24 cellular contexts compared by ENCODE assay signal in the genomic region with DNA sequence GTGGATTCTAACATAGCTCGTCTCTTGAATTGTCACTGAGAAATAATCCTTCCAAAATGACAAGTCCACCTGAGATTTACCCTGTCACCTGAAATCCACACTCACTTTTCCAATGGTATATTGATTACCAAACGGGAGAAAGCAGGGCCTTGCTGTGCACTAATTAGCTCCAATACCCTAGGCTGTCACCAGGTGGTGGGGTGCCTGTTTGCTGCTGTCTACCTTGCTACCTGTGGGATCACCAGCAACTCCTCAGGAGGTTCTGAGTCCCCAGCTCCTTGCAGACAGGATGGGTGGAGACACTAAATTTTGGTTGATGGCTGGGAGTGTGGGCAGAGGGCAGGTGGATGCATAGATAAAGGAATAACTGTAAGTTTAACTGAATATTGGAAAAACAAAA.
DNase-seq lines count a peak whose midpoint lies in the region; ATAC-seq and TF ChIP-seq lines count a peak whose summit lies in the region.
"Had no signal": no experiment of that assay in that cellular context is flagged by ENCODE, and none has a peak within 500 bp of the region (broad histone marks: within the 10 kb centered on the region; RNA-seq: fewer than 3 reads in every experiment).

No MANE protein-coding gene starts in this region.

- no peak overlapping the region for H3K27ac Mint-ChIP-seq in T-cell
- H3K27ac Mint-ChIP-seq: activated B cell treated with CpG ODN at 0.5 μM for 24 hours; activated CD4-positive, alpha-beta memory T cell treated with anti-CD3 and anti-CD28 coated beads, Interleukin-2, amount 10 ng/mL, durations not matched to agents 7 days and 5 days; dendritic cell treated with granulocyte-macrophage colony-stimulating factor and Interleukin-4, amounts not matched to agents 40 ng/mL and 50 ng/mL, for 4 days; HFFc6; nephron had no signal

- H3K9me1 ChIP-seq in IMR-90 (ENCODE audit: insufficient read depth, low read length), result peaks cover 8% of the 10 kb centered on the region; the same call in 1 of the 2 replicates

- no peak overlapping the region for H3K4me2 ChIP-seq in IMR-90 (ENCODE audit: low read depth, low read length)

- no peaks in the 10 kb centered on the region for H4K20me1 ChIP-seq in IMR-90 (ENCODE audit: insufficient read depth, low read length)

- H2AK5ac ChIP-seq in IMR-90 (ENCODE audit: low read depth, low read length), result peak overlapping the region; percentile 58

- H3K36me3 ChIP-seq in IMR-90 (ENCODE audit: control insufficient read depth, insufficient read depth, low read length) (no peaks in the 10 kb centered on the region), brain microvascular endothelial cell (replicated peaks) (no peaks in the 10 kb centered on the region), right lobe of liver (no peaks in the 10 kb centered on the region)
- H3K36me3 ChIP-seq: prostate gland, tibial artery had no signal

- intact Hi-C loops in IMR-90 (cut with micrococcal nuclease), result no loop called here
- intact Hi-C loops in right lobe of liver (cut with DNase I), result no loop called here

- peak overlapping the region; percentile 72 for H4K91ac ChIP-seq in IMR-90 (ENCODE audit: insufficient read depth, low read depth, low read length)

- no peak overlapping the region for H3K23ac ChIP-seq in IMR-90 (ENCODE audit: low read depth, low read length)

- no peak overlapping the region for H4K8ac ChIP-seq in IMR-90 (ENCODE audit: low read depth in 2 of 2, low read length in 2 of 2)

- DNase-seq in GM12864 (ENCODE audit: low read depth) (no peak), IMR-90 (no peak), brain microvascular endothelial cell (no peak), right lobe of liver (no peak), NCI-H226 (no peak), DMS153 treated with DMSO at 0.1 percent for 48 hours (lab: John Stamatoyannopoulos, UW; ENCODE audit: unreplicated experiment) (no peak), T-cell (no peak)
- DNase-seq: activated B cell treated with CpG ODN at 0.5 μM for 24 hours; activated CD4-positive, alpha-beta memory T cell treated with anti-CD3 and anti-CD28 coated beads, Interleukin-2, amount 10 ng/mL, durations not matched to agents 7 days and 5 days; activated naive CD4-positive, alpha-beta T cell; activated T-cell treated with anti-CD3 and anti-CD28 coated beads, Interleukin-2, amount 50 U/mL, for 1 hour; amygdala; HFFc6; hippocampal formation; KG1; NCI-H2029; stimulated activated naive CD4-positive, alpha-beta T cell treated with Interleukin-2 at 50 U/mL for 16 hours; tibial artery had no signal

- no peak overlapping the region for H3K9ac ChIP-seq in IMR-90 (ENCODE audit: low read depth, low read length)

- no peaks in the 10 kb centered on the region for H3K79me1 ChIP-seq in IMR-90 (ENCODE audit: low read depth in 1 of 2, low read length in 2 of 2)

- H3K27ac ChIP-seq in IMR-90 (ENCODE audit: insufficient read depth, low read length), result no peak overlapping the region
- no peak overlapping the region for H3K27ac ChIP-seq in brain microvascular endothelial cell
- no peak overlapping the region for H3K27ac ChIP-seq in right lobe of liver
- H3K27ac ChIP-seq: prostate gland, SK-N-MC, tibial artery had no signal

- H3K4me1 Mint-ChIP-seq in T-cell, result no peaks in the 10 kb centered on the region
- H3K4me1 Mint-ChIP-seq: activated B cell treated with CpG ODN at 0.5 μM for 24 hours; activated CD4-positive, alpha-beta memory T cell treated with anti-CD3 and anti-CD28 coated beads, Interleukin-2, amount 10 ng/mL, durations not matched to agents 7 days and 5 days; CD4-positive, CD25-positive, alpha-beta regulatory T cell had no signal

- peak overlapping the region; percentile 50 for H2BK20ac ChIP-seq in IMR-90 (ENCODE audit: low read depth, low read length)

- H2BK5ac ChIP-seq in IMR-90 (ENCODE audit: low read depth, low read length, poor library complexity, severe bottlenecking), result no peak overlapping the region

- TF ChIP-seq CTCF in GM12864 (IDR thresholded peaks at IDR 0.05; ENCODE audit: low read depth, low read length, missing control alignments), result peak; percentile 39
- no peak for TF ChIP-seq CTCF in IMR-90 (conservative IDR thresholded peaks at IDR 0.05; ENCODE audit: low read depth, low read length)
- peak; percentile 11 for TF ChIP-seq CTCF in brain microvascular endothelial cell (IDR thresholded peaks at IDR 0.05; ENCODE audit: low read depth, low read length, missing control alignments)
- TF ChIP-seq CTCF in right lobe of liver (IDR thresholded peaks at IDR 0.05), result peak in 3 of 4 donors; percentile 14 to 34 (median 24)

- H3K4me1 ChIP-seq in IMR-90 (ENCODE audit: control insufficient read depth, insufficient read depth, low read length), result peaks cover 7% of the 10 kb centered on the region
- H3K4me1 ChIP-seq in right lobe of liver, result no peaks in the 10 kb centered on the region
- H3K4me1 ChIP-seq: prostate gland, tibial artery had no signal

- POLR2A ChIA-PET in IMR-90 (lab: Charles Lee; ENCODE audit: unreplicated experiment), result no interaction called here
- POLR2A ChIA-PET in T-cell (lab: Charles Lee), result no interaction called here

- dilution Hi-C loops in IMR-90 (cut with HindIII; ENCODE audit: low sequenced_read_pairs, unreplicated experiment), result no loop called here

- no peak overlapping the region for H2AFZ ChIP-seq in IMR-90 (replicated peaks; ENCODE audit: low read length, poor library complexity)

- CTCF ChIA-PET in IMR-90 (lab: Yijun Ruan, JAX), result no interaction called here
- CTCF ChIA-PET in T-cell (lab: Charles Lee), result no interaction called here

- H4K5ac ChIP-seq in IMR-90 (ENCODE audit: low read depth, low read length), result no peak overlapping the region

- peaks cover 8% of the 10 kb centered on the region in 2 donors for H3K27me3 Mint-ChIP-seq in T-cell

- in situ Hi-C loops in IMR-90 (cut with MboI; ENCODE audit: low sequenced_read_pairs) (no loop called here), brain microvascular endothelial cell (cut with HindIII; ENCODE audit: low pct_ligation_motif_present, low sequenced_read_pairs) (no loop called here)

- no peak overlapping the region for H3K4me3 Mint-ChIP-seq in T-cell
- H3K4me3 Mint-ChIP-seq: activated B cell treated with CpG ODN at 0.5 μM for 24 hours; activated CD4-positive, alpha-beta memory T cell treated with anti-CD3 and anti-CD28 coated beads, Interleukin-2, amount 10 ng/mL, durations not matched to agents 7 days and 5 days; CD4-positive, CD25-positive, alpha-beta regulatory T cell; dendritic cell treated with granulocyte-macrophage colony-stimulating factor and Interleukin-4, amounts not matched to agents 40 ng/mL and 50 ng/mL, for 4 days; HFFc6; nephron had no signal

- H3K36me3 Mint-ChIP-seq in T-cell, result no peaks in the 10 kb centered on the region
- H3K36me3 Mint-ChIP-seq: CD4-positive, CD25-positive, alpha-beta regulatory T cell had no signal

- TF ChIP-seq POLR2A in IMR-90 (IDR thresholded peaks at IDR 0.05; ENCODE audit: low read depth, low read length), result no peak
- no peak for TF ChIP-seq POLR2A in right lobe of liver (IDR thresholded peaks at IDR 0.05)

- no TSS peak for BruUV-seq in IMR-90 (replicated peaks; lab: Mats Ljungman, UMichigan)

- no peak for TF ChIP-seq RAD21 in IMR-90 (IDR thresholded peaks at IDR 0.05; ENCODE audit: low read length)

- H3K4me3 ChIP-seq in GM12864 (ENCODE audit: low read depth, low read length), result no peak overlapping the region
- H3K4me3 ChIP-seq in IMR-90 (ENCODE audit: insufficient read depth, low read depth, low read length), result no peak overlapping the region
- H3K4me3 ChIP-seq in brain microvascular endothelial cell (ENCODE audit: low read depth, low read length), result no peak overlapping the region
- no peak overlapping the region for H3K4me3 ChIP-seq in right lobe of liver
- H3K4me3 ChIP-seq: prostate gland, SK-N-MC, tibial artery had no signal

- WGBS in IMR-90 (ENCODE audit: extremely low coverage in 2 of 2, insufficient read length in 1 of 2), 2 experiments, result no CpG with 5 or more reads among the region's 2 CpGs
- WGBS in right lobe of liver (ENCODE audit: insufficient coverage, low coverage, low lambda C conversion rate, missing lambda C conversion rate), result 45% methylated on average over 2 of the region's 2 CpGs

- H2AK9ac ChIP-seq in IMR-90 (replicated peaks; ENCODE audit: low read depth, low read length, poor library complexity), result no peak overlapping the region

- H3K4ac ChIP-seq in IMR-90 (ENCODE audit: low read depth, low read length), result no peak overlapping the region; the same call in 1 of the 2 replicates

- no peak for ATAC-seq in IMR-90 (ENCODE audit: low read depth)
- peak in 3 of 4 donors; percentile 54 to 61 (median 56) for ATAC-seq in right lobe of liver
- no peak for ATAC-seq in HG03139 (IDR thresholded peaks at IDR 0.05; ENCODE audit: unreplicated experiment)
- no peak for ATAC-seq in T-cell (replicated peaks in 1 of 4)

- no peak overlapping the region for H3K56ac ChIP-seq in IMR-90 (ENCODE audit: extremely low read depth, insufficient read depth, low read length)

- peak overlapping the region; percentile 84 for H2BK120ac ChIP-seq in IMR-90 (ENCODE audit: low read depth, low read length)

- H2BK15ac ChIP-seq in IMR-90 (ENCODE audit: low read depth, low read length), result peak overlapping the region; percentile 86

- H3K14ac ChIP-seq in IMR-90 (replicated peaks; ENCODE audit: low read depth, low read length), result 0 out of 2 replicates have a peak overlapping the region, but pooled peaks have one; percentile 28

- H3K18ac ChIP-seq in IMR-90 (ENCODE audit: low read depth, low read length), result no peak overlapping the region

- H3K9me3 ChIP-seq in IMR-90 (ENCODE audit: control insufficient read depth, insufficient read depth, low read length) (no peaks in the 10 kb centered on the region), right lobe of liver (no peaks in the 10 kb centered on the region)
- H3K9me3 ChIP-seq: prostate gland, tibial artery had no signal

- H3K27me3 ChIP-seq in IMR-90 (ENCODE audit: control insufficient read depth, insufficient read depth, low read length) (no peaks in the 10 kb centered on the region), brain microvascular endothelial cell (replicated peaks) (no peaks in the 10 kb centered on the region), right lobe of liver (no peaks in the 10 kb centered on the region)
- H3K27me3 ChIP-seq: tibial artery had no signal

- H3K9me3 Mint-ChIP-seq in T-cell, result no peaks in the 10 kb centered on the region
- H3K9me3 Mint-ChIP-seq: activated B cell treated with CpG ODN at 0.5 μM for 24 hours; activated CD4-positive, alpha-beta memory T cell treated with anti-CD3 and anti-CD28 coated beads, Interleukin-2, amount 10 ng/mL, durations not matched to agents 7 days and 5 days; dendritic cell treated with granulocyte-macrophage colony-stimulating factor and Interleukin-4, amounts not matched to agents 40 ng/mL and 50 ng/mL, for 4 days; HFFc6; nephron had no signal

TF ChIP-seq in IMR-90, 13 proteins besides CTCF, POLR2A, EP300 and RAD21 (continues in another document):
- TF ChIP-seq, protein P1, sequence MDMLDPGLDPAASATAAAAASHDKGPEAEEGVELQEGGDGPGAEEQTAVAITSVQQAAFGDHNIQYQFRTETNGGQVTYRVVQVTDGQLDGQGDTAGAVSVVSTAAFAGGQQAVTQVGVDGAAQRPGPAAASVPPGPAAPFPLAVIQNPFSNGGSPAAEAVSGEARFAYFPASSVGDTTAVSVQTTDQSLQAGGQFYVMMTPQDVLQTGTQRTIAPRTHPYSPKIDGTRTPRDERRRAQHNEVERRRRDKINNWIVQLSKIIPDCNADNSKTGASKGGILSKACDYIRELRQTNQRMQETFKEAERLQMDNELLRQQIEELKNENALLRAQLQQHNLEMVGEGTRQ (IDR thresholded peaks at IDR 0.05; ENCODE audit: low read depth, low read length), result no peak
- no peak for TF ChIP-seq RFX5 (IDR thresholded peaks at IDR 0.05; ENCODE audit: low read depth, low read length)

Comparison
In these comparisons a context has a peak if more than half of its experiments do, and no peak if none do; other contexts are left out.
1. ATAC-seq: peak in right lobe of liver (3 of 4); none in IMR-90 (single experiment), HG03139 (single experiment) and T-cell (0 of 4).